Comparison of ENCODE assay signal across 8 cellular contexts in the genomic region with DNA sequence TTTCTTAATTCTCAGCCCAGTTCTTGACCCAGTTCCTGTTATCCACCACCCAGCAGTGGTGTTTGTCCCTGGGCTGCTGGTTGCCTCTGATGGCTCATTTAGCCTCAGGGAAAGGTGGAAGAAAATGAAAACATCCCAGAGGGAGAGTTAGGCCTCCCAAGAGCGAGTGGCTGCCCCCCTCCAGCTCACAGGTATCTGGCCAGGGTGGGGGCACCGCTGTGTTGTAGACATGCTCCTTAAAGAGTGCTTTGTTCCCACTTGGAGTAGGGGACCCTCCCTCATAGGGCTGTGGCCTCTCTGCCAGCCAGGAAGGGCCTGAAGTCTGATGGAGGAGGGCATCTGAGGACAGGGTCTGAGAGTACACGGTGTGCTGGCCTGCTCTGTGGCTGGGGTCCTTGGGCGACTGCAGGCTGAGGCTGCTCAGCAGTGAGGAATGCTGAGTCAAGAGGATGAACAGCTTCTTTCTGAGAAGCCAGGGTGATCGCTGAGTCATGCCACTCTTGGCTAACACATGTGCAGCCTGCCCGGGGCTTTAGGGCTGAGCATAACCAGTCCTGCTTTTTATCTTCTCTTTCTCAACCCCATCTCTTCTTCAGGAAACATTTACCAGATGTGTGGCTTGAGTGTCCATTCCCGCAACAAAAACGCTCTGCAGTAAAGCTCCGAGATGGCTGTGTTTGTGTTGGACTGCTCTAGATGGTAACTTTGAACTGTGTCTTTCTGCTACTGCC.
DNase-seq lines count a peak whose midpoint lies in the region; ATAC-seq and TF ChIP-seq lines count a peak whose summit lies in the region.

No MANE protein-coding gene starts in this region.

- peaks cover 0 to 46% (median 26%) of the 10 kb centered on the region in 10 experiments; a peak in 15 of 20 replicates for H3K4me1 ChIP-seq in BLaER1 treated with 17β-estradiol and CSF1 and Interleukin-3, amounts not matched to agents 10 nM and 100 nM
- peaks cover 23% of the 10 kb centered on the region for H3K4me1 ChIP-seq in cardiac muscle cell (ENCODE audit: low read depth)

- peaks cover 2% of the 10 kb centered on the region for H3K9me3 Mint-ChIP-seq in activated T-cell treated with anti-CD3 and anti-CD28 coated beads, Interleukin-2, amount 50 U/mL, for 24 hours
- H3K9me3 Mint-ChIP-seq in CD4-positive, alpha-beta T cell, result no peaks in the 10 kb centered on the region

- POLR2A ChIA-PET in CD4-positive, alpha-beta T cell (lab: Charles Lee), result no interaction called here

- H3K9ac ChIP-seq in BLaER1 treated with 17β-estradiol and CSF1 and Interleukin-3, amounts not matched to agents 10 nM and 100 nM, result peak overlapping the region in 6 of 11 experiments; percentile 26 to 73 (median 60); a peak in 10 of 22 replicates

- peak overlapping the region; percentile 23 for H3K4me3 Mint-ChIP-seq in activated T-cell treated with anti-CD3 and anti-CD28 coated beads, Interleukin-2, amount 50 U/mL, for 24 hours
- H3K4me3 Mint-ChIP-seq in CD4-positive, alpha-beta T cell, result no peak overlapping the region

- peak overlapping the region in 10 of 11 experiments; percentile 44 to 89 (median 65); a peak in 18 of 22 replicates for H3K27ac ChIP-seq in BLaER1 treated with 17β-estradiol and CSF1 and Interleukin-3, amounts not matched to agents 10 nM and 100 nM
- peak overlapping the region; percentile 78 for H3K27ac ChIP-seq in cardiac muscle cell
- H3K27ac ChIP-seq in CD4-positive, alpha-beta T cell (ENCODE audit: low read depth, low read length), result no peak overlapping the region

- no peak for ATAC-seq in GM21526 (IDR thresholded peaks at IDR 0.05; ENCODE audit: low FRiP score, unreplicated experiment)
- ATAC-seq in CD4-positive, alpha-beta T cell (ENCODE audit: poor library complexity), result no peak
- no peak for ATAC-seq in GM19023 (IDR thresholded peaks at IDR 0.05; ENCODE audit: unreplicated experiment)

- intact Hi-C loops in CD4-positive, alpha-beta T cell (cut with DNase I, micrococcal nuclease), result no loop called here

- peaks cover 0 to 24% (median 8%) of the 10 kb centered on the region in 11 experiments; a peak in 15 of 22 replicates for H3K9me3 ChIP-seq in BLaER1 treated with 17β-estradiol and CSF1 and Interleukin-3, amounts not matched to agents 10 nM and 100 nM (replicated peaks in 1 of 11)
- no peaks in the 10 kb centered on the region for H3K9me3 ChIP-seq in cardiac muscle cell (ENCODE audit: low read depth)
- H3K9me3 ChIP-seq in CD4-positive, alpha-beta T cell (ENCODE audit: control insufficient read depth, low read length), result no peaks in the 10 kb centered on the region

- no peaks in the 10 kb centered on the region for H3K36me3 Mint-ChIP-seq in activated T-cell treated with anti-CD3 and anti-CD28 coated beads, Interleukin-2, amount 50 U/mL, for 24 hours (ENCODE audit: low read depth)
- no peaks in the 10 kb centered on the region for H3K36me3 Mint-ChIP-seq in CD4-positive, alpha-beta T cell (ENCODE audit: low read depth)

- TF ChIP-seq CTCF in cardiac muscle cell (IDR thresholded peaks at IDR 0.05; ENCODE audit: low read depth, low read length), result no peak
- no peak for TF ChIP-seq CTCF in CD4-positive, alpha-beta T cell (IDR thresholded peaks at IDR 0.05)

- H4K20me1 ChIP-seq in BLaER1 treated with 17β-estradiol and CSF1 and Interleukin-3, amounts not matched to agents 10 nM and 100 nM, result no peaks in the 10 kb centered on the region

- peak overlapping the region in 2 of 10 experiments; percentile 31 to 32; a peak in 4 of 20 replicates for H3K4me3 ChIP-seq in BLaER1 treated with 17β-estradiol and CSF1 and Interleukin-3, amounts not matched to agents 10 nM and 100 nM
- H3K4me3 ChIP-seq in cardiac muscle cell, result no peak overlapping the region

- peak overlapping the region; percentile 97 for H3K27ac Mint-ChIP-seq in activated T-cell treated with anti-CD3 and anti-CD28 coated beads, Interleukin-2, amount 50 U/mL, for 24 hours
- H3K27ac Mint-ChIP-seq in CD4-positive, alpha-beta T cell, result no peak overlapping the region

- H3K4me2 ChIP-seq in BLaER1 treated with 17β-estradiol and CSF1 and Interleukin-3, amounts not matched to agents 10 nM and 100 nM, result peak overlapping the region in 9 of 11 experiments; percentile 1 to 94 (median 76); a peak in 15 of 22 replicates

- H3K36me3 ChIP-seq in BLaER1 treated with 17β-estradiol and CSF1 and Interleukin-3, amounts not matched to agents 10 nM and 100 nM, result no peaks in the 10 kb centered on the region
- H3K36me3 ChIP-seq in cardiac muscle cell, result no peaks in the 10 kb centered on the region

- in situ Hi-C loops in KBM-7 (cut with MboI; ENCODE audit: low pct_unique_long_range_greater_than_20kb, low sequenced_read_pairs), result no loop called here

- H3K27me3 ChIP-seq in BLaER1 treated with 17β-estradiol and CSF1 and Interleukin-3, amounts not matched to agents 10 nM and 100 nM, result no peaks in the 10 kb centered on the region
- no peaks in the 10 kb centered on the region for H3K27me3 ChIP-seq in cardiac muscle cell
- H3K27me3 ChIP-seq in CD4-positive, alpha-beta T cell (ENCODE audit: control insufficient read depth, insufficient read depth, low read length), result no peaks in the 10 kb centered on the region

- peaks cover 62% of the 10 kb centered on the region for H3K4me1 Mint-ChIP-seq in activated T-cell treated with anti-CD3 and anti-CD28 coated beads, Interleukin-2, amount 50 U/mL, for 24 hours (ENCODE audit: low read depth)
- no peaks in the 10 kb centered on the region for H3K4me1 Mint-ChIP-seq in CD4-positive, alpha-beta T cell (ENCODE audit: low read depth)

- no peaks in the 10 kb centered on the region for H3K27me3 Mint-ChIP-seq in activated T-cell treated with anti-CD3 and anti-CD28 coated beads, Interleukin-2, amount 50 U/mL, for 24 hours
- H3K27me3 Mint-ChIP-seq in CD4-positive, alpha-beta T cell, result no peaks in the 10 kb centered on the region

- peak; percentile 75 for DNase-seq in KBM-7
- peak; percentile 64 for DNase-seq in activated T-cell treated with anti-CD3 and anti-CD28 coated beads, Interleukin-2, amount 50 U/mL, for 24 hours
- peak; percentile 91 to 100 for DNase-seq in cardiac muscle cell (ENCODE audit: low read depth in 1 of 2, low spot score in 1 of 2)
- peak; percentile 51 for DNase-seq in pons (ENCODE audit: low spot score)
- DNase-seq in CD4-positive, alpha-beta T cell, result no peak

- CTCF ChIA-PET in CD4-positive, alpha-beta T cell (lab: Charles Lee), result no interaction called here

Comparison
In these comparisons a context has a peak if more than half of its experiments do, and no peak if none do; other contexts are left out.
1. DNase-seq: peak in KBM-7 (single experiment), activated T-cell treated with anti-CD3 and anti-CD28 coated beads, Interleukin-2, amount 50 U/mL, for 24 hours (single experiment), cardiac muscle cell (2 of 2) and pons (single experiment); none in CD4-positive, alpha-beta T cell (0 of 10).